In the genomic region with DNA sequence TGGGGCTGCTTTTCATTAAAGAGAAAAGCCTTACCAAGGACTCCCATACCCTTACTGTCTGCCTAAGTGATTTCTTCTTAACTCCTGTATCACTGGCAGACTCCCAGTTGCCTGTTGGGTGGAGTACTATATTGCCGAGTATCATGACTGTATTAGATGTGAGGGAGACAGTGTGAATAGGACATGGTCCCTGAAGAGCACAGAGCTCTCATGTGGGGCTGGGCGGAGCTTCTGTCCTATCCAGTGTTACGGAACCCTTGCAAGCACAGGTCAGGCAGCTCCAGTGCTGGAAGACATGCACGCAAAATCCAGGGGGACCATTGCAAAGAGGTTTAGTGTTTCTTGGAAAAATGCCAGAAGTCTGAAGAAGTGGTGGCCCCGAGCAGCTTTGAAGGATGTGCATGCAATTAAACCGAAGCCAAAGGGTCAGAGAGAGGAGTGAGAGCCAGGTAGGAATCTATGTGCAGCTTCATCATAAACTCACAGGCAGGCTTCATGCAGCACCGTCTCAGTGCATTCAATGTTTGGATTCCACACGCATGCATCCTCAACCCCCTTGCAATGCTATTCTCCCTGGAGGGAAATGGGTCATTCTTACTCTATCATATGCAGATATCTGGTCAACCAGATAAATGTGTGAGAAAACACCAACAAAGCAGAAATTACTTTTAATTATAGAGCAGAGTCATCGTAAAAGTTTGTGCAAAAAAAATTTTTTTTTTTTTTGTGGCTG, we compare ENCODE assay signal across 1 cellular context.
TF ChIP-seq lines count a peak whose summit lies in the region.

No MANE protein-coding gene starts in this region.

TF ChIP-seq in HepG2, 621 proteins besides CTCF, POLR2A, EP300 and RAD21:
- TF ChIP-seq PPARG (CRISPR knock-in tag; conservative IDR thresholded peaks at IDR 0.05) = no peak
- TF ChIP-seq PTBP1 (IDR thresholded peaks at IDR 0.05; ENCODE audit: low read depth, low read length, poor library complexity, severe bottlenecking) = no peak
- no peak for TF ChIP-seq YEATS4 (CRISPR knock-in tag; IDR thresholded peaks at IDR 0.05; ENCODE audit: borderline replicate concordance)
- TF ChIP-seq FOXM1 (CRISPR knock-in tag; IDR thresholded peaks at IDR 0.05) = no peak
- TF ChIP-seq MED1 (CRISPR knock-in tag; IDR thresholded peaks at IDR 0.05) = no peak
- no peak for TF ChIP-seq NFE2L2 (IDR thresholded peaks at IDR 0.05; ENCODE audit: low read length)
- TF ChIP-seq CREB1 (IDR thresholded peaks at IDR 0.05) = no peak
- TF ChIP-seq CREB1 (CRISPR knock-in tag; IDR thresholded peaks at IDR 0.05) = no peak
- no peak for TF ChIP-seq ZNF274 (CRISPR knock-in tag; IDR thresholded peaks at IDR 0.05)
- TF ChIP-seq ZNF883 (CRISPR knock-in tag; IDR thresholded peaks at IDR 0.05; ENCODE audit: not compliant biosample characterization) = no peak
- TF ChIP-seq RARG (CRISPR knock-in tag; IDR thresholded peaks at IDR 0.05; ENCODE audit: low read depth) = no peak
- TF ChIP-seq ZNF160 (CRISPR knock-in tag; IDR thresholded peaks at IDR 0.05) = no peak
- no peak for TF ChIP-seq PAWR (CRISPR knock-in tag; IDR thresholded peaks at IDR 0.05; ENCODE audit: borderline replicate concordance)
- TF ChIP-seq HNRNPK (IDR thresholded peaks at IDR 0.05; ENCODE audit: low read depth, low read length, poor library complexity, severe bottlenecking) = no peak
- TF ChIP-seq ZNF251 (CRISPR knock-in tag; IDR thresholded peaks at IDR 0.05) = no peak
- no peak for TF ChIP-seq ZNF12 (CRISPR knock-in tag; IDR thresholded peaks at IDR 0.05)
- TF ChIP-seq ZNF382 (CRISPR knock-in tag; IDR thresholded peaks at IDR 0.05; ENCODE audit: borderline replicate concordance) = no peak
- TF ChIP-seq, protein P1, sequence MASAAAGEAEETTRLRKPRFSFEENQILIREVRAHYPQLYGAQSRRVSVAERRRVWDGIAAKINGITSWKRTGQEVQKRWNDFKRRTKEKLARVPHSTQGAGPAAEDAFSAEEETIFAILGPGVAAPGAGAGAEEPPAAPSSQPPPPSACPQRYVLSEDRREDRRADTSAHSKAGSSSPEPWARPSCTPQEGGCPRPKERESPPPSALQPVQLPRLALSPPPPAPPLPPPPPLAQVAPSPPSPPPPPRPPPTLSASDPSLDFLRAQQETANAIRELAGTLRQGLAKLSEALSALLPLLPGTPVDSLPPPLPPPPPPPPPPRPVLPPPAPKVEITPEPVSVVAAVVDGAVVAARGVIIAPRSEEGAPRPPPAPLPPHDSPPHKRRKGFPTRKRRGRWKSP (CRISPR knock-in tag; IDR thresholded peaks at IDR 0.05) = no peak
- TF ChIP-seq SRSF1 (optimal IDR thresholded peaks at IDR 0.05; ENCODE audit: low read depth, low read length) = no peak
- TF ChIP-seq, protein P2, sequence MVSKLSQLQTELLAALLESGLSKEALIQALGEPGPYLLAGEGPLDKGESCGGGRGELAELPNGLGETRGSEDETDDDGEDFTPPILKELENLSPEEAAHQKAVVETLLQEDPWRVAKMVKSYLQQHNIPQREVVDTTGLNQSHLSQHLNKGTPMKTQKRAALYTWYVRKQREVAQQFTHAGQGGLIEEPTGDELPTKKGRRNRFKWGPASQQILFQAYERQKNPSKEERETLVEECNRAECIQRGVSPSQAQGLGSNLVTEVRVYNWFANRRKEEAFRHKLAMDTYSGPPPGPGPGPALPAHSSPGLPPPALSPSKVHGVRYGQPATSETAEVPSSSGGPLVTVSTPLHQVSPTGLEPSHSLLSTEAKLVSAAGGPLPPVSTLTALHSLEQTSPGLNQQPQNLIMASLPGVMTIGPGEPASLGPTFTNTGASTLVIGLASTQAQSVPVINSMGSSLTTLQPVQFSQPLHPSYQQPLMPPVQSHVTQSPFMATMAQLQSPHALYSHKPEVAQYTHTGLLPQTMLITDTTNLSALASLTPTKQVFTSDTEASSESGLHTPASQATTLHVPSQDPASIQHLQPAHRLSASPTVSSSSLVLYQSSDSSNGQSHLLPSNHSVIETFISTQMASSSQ (IDR thresholded peaks at IDR 0.05; ENCODE audit: low read depth) = no peak
- TF ChIP-seq, protein P2 (CRISPR knock-in tag; IDR thresholded peaks at IDR 0.05; ENCODE audit: borderline replicate concordance) = no peak
TF ChIP-seq in HepG2: peak in this region for 0.
